In the genomic region with DNA sequence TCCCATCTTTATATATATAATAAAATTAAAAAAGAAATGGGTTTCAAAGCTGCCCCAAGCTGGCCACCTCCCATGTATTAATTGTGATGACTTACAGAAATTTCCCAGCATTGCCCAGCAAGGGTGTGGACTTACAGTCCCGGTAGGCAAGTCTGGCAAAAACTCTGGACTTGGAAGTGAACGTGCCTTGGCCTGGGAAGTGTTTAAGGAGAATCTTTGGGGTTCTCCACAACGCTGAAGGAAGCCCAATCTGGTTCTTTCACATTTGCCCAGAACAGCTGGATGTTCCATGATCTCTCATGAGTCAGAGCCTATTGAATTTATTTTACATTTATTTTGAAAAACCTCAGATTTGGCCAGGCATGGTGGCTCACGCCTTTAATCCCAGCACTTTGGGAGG, we compare ENCODE assay signal across 23 cellular contexts.
"Had no signal": no experiment of that assay in that cellular context is flagged by ENCODE, and none has a peak within 500 bp of the region (broad histone marks: within the 10 kb centered on the region; RNA-seq: fewer than 3 reads in every experiment).

No MANE protein-coding gene starts in this region.

- H3K27me3 ChIP-seq: cardiac muscle cell, right atrium auricular region, stomach, suprapubic skin, tibial artery had no signal

- H3K27ac Mint-ChIP-seq: activated B cell treated with CpG ODN at 0.5 μM for 24 hours; activated CD8-positive, alpha-beta memory T cell treated with anti-CD3 and anti-CD28 coated beads, Interleukin-2, amount 10 ng/mL, durations not matched to agents 7 days and 5 days; activated CD8-positive, alpha-beta T cell treated with anti-CD3 and anti-CD28 coated beads, Interleukin-2, amount 10 ng/mL, durations not matched to agents 7 days and 5 days; activated T-helper 2 cell treated with anti-CD3 and anti-CD28 coated beads, Interferon-gamma antibody, Interleukin-2, Interleukin-4, amounts not matched to agents 10 μg/mL and 5 μg/mL and 100 μg/mL, durations not matched to agents 14 hours and 24 hours and 36 hours; effector memory CD8-positive, alpha-beta T cell; natural killer cell treated with Interleukin-12 subunit alpha and Interleukin-12 subunit beta and Interleukin-15 and Interleukin-18, amount 100 ng/mL, for 72 hours; stimulated activated memory B cell treated with anti-CD40 and anti-IgM and Interleukin-4, amounts not matched to agents 10 μg/mL and 1 μg/mL and 100 μg/mL, for 72 hours; T-helper 2 cell treated with Interferon-gamma antibody and Interleukin-4, amounts not matched to agents 5 μg/mL and 100 μg/mL, for 36 hours had no signal

- H3K27ac ChIP-seq: cardiac muscle cell, right atrium auricular region, suprapubic skin had no signal

- H3K4me3 Mint-ChIP-seq: activated B cell treated with CpG ODN at 0.5 μM for 24 hours; activated CD8-positive, alpha-beta memory T cell treated with anti-CD3 and anti-CD28 coated beads, Interleukin-2, amount 10 ng/mL, durations not matched to agents 7 days and 5 days; activated CD8-positive, alpha-beta T cell treated with anti-CD3 and anti-CD28 coated beads, Interleukin-2, amount 10 ng/mL, durations not matched to agents 7 days and 5 days; stimulated activated memory B cell treated with anti-CD40 and anti-IgM and Interleukin-4, amounts not matched to agents 10 μg/mL and 1 μg/mL and 100 μg/mL, for 72 hours; T-helper 2 cell treated with Interferon-gamma antibody and Interleukin-4, amounts not matched to agents 5 μg/mL and 100 μg/mL, for 36 hours had no signal

- H3K36me3 Mint-ChIP-seq: activated CD8-positive, alpha-beta memory T cell treated with anti-CD3 and anti-CD28 coated beads, Interleukin-2, amount 10 ng/mL, durations not matched to agents 7 days and 5 days; activated naive CD4-positive, alpha-beta T cell treated with anti-CD3 and anti-CD28 coated beads, Interleukin-2, amount 50 U/mL, for 72 hours; natural killer cell treated with Interleukin-12 subunit alpha and Interleukin-12 subunit beta and Interleukin-15 and Interleukin-18, amount 100 ng/mL, for 72 hours; stimulated activated memory B cell treated with anti-CD40 and anti-IgM and Interleukin-4, amounts not matched to agents 10 μg/mL and 1 μg/mL and 100 μg/mL, for 72 hours had no signal

- H3K9me3 ChIP-seq: mucosa of descending colon, right atrium auricular region, stomach, suprapubic skin, tibial artery had no signal

- ATAC-seq: activated CD8-positive, alpha-beta memory T cell treated with anti-CD3 and anti-CD28 coated beads, Interleukin-2, amount 10 ng/mL, durations not matched to agents 7 days and 5 days; activated CD8-positive, alpha-beta T cell treated with anti-CD3 and anti-CD28 coated beads, Interleukin-2, amount 10 ng/mL, durations not matched to agents 7 days and 5 days; activated naive CD4-positive, alpha-beta T cell treated with anti-CD3 and anti-CD28 coated beads, Interleukin-2, amount 50 U/mL, for 72 hours; effector memory CD8-positive, alpha-beta T cell; left lobe of liver; mucosa of descending colon; stimulated activated memory B cell treated with anti-CD40 and anti-IgM and Interleukin-4, amounts not matched to agents 10 μg/mL and 1 μg/mL and 100 μg/mL, for 72 hours had no signal

- DNase-seq: activated B cell treated with CpG ODN at 0.5 μM for 24 hours; activated CD8-positive, alpha-beta memory T cell treated with anti-CD3 and anti-CD28 coated beads, Interleukin-2, amount 10 ng/mL, durations not matched to agents 7 days and 5 days; activated CD8-positive, alpha-beta T cell treated with anti-CD3 and anti-CD28 coated beads, Interleukin-2, amount 10 ng/mL, durations not matched to agents 7 days and 5 days; activated T-cell treated with anti-CD3 and anti-CD28 coated beads, Interleukin-2, amount 50 U/mL, for 48 hours; cortex of kidney; effector memory CD8-positive, alpha-beta T cell; erythroblast; kidney glomerular epithelial cell; mucosa of descending colon; stimulated activated CD4-positive, alpha-beta T cell treated with anti-CD3 and anti-CD28 coated beads, Interleukin-4, amount 100 ng/mL, for 24 hours; stomach; T-helper 1 cell; tibial artery had no signal

- H3K4me3 ChIP-seq: cardiac muscle cell, lung, mucosa of descending colon, right atrium auricular region, stomach, suprapubic skin, tibial artery had no signal

- H3K9me3 Mint-ChIP-seq: activated B cell treated with CpG ODN at 0.5 μM for 24 hours; activated naive CD4-positive, alpha-beta T cell treated with anti-CD3 and anti-CD28 coated beads, Interleukin-2, amount 50 U/mL, for 72 hours; activated T-helper 2 cell treated with anti-CD3 and anti-CD28 coated beads, Interferon-gamma antibody, Interleukin-2, Interleukin-4, amounts not matched to agents 10 μg/mL and 5 μg/mL and 100 μg/mL, durations not matched to agents 14 hours and 24 hours and 36 hours; effector memory CD8-positive, alpha-beta T cell; natural killer cell treated with Interleukin-12 subunit alpha and Interleukin-12 subunit beta and Interleukin-15 and Interleukin-18, amount 100 ng/mL, for 72 hours; stimulated activated memory B cell treated with anti-CD40 and anti-IgM and Interleukin-4, amounts not matched to agents 10 μg/mL and 1 μg/mL and 100 μg/mL, for 72 hours; T-helper 2 cell treated with Interferon-gamma antibody and Interleukin-4, amounts not matched to agents 5 μg/mL and 100 μg/mL, for 36 hours had no signal

- H3K36me3 ChIP-seq: cardiac muscle cell, right atrium auricular region, stomach, suprapubic skin, tibial artery had no signal
